8 cellular contexts compared by ENCODE assay signal in genomic region chr14:75293920-75294648, GRCh38. TPM values are rescaled to one million over a fixed set of nuclear protein-coding genes. Genes with fewer than 3 reads are reported as not detected.
A peak's percentile ranks its signal among the peaks of the same experiment; 100 is the strongest.
DNase-seq lines count a peak whose midpoint lies in the region; ATAC-seq, FAIRE-seq and TF ChIP-seq lines count a peak whose summit lies in the region.

No MANE protein-coding gene starts in this region.

- no peaks in the 10 kb centered on the region for H3K27me3 ChIP-seq in kidney epithelial cell (ENCODE audit: control insufficient read depth, insufficient read depth, low read length)

- FAIRE-seq in GM19239 (lab: Jason Lieb, UNC) = peak; percentile 69

- DNase-seq in AG20443 (ENCODE audit: low spot score) (peak; percentile 98), GM19239 (ENCODE audit: insufficient read length, low spot score) (peak; percentile 89), NCI-H510A (lab: John Stamatoyannopoulos, UW) (peak; percentile 92), cerebellar nuclear complex (lab: John Stamatoyannopoulos, UW) (peak; percentile 55 to 69), kidney epithelial cell (ENCODE audit: low read depth) (peak; percentile 87)
- peak; percentile 92 for DNase-seq in activated CD4-positive, alpha-beta T cell treated with anti-CD3 and anti-CD28 coated beads for 1 hour
- DNase-seq in stimulated activated CD4-positive, alpha-beta T cell treated with anti-CD3 and anti-CD28 coated beads, Interleukin-15, amount 100 ng/mL, for 24 hours = peak; percentile 94

- peak overlapping the region; percentile 77 for H3K4me3 ChIP-seq in kidney epithelial cell (ENCODE audit: low read depth, low read length)

- peak; percentile 95 for ATAC-seq in HG03432 (IDR thresholded peaks at IDR 0.05; ENCODE audit: unreplicated experiment)

- TF ChIP-seq CTCF in kidney epithelial cell (IDR thresholded peaks at IDR 0.05; ENCODE audit: insufficient read depth, low read length, poor library complexity, severe bottlenecking) = no peak

- H3K36me3 ChIP-seq in kidney epithelial cell (ENCODE audit: control insufficient read depth, insufficient read depth, low read length) = no peaks in the 10 kb centered on the region

RNA-seq across cellular contexts. Expression of gene FOS, which starts 15.5 kb away (rescaled TPM):
- 5.5 and 9.2 TPM in 2 replicates for total RNA-seq in kidney epithelial cell

Comparison
In these comparisons a context has a peak if more than half of its experiments do, and no peak if none do; other contexts are left out.
1. Peak in every context shown above with its lines: DNase-seq, ATAC-seq and H3K4me3 ChIP-seq.